In the genomic region with DNA sequence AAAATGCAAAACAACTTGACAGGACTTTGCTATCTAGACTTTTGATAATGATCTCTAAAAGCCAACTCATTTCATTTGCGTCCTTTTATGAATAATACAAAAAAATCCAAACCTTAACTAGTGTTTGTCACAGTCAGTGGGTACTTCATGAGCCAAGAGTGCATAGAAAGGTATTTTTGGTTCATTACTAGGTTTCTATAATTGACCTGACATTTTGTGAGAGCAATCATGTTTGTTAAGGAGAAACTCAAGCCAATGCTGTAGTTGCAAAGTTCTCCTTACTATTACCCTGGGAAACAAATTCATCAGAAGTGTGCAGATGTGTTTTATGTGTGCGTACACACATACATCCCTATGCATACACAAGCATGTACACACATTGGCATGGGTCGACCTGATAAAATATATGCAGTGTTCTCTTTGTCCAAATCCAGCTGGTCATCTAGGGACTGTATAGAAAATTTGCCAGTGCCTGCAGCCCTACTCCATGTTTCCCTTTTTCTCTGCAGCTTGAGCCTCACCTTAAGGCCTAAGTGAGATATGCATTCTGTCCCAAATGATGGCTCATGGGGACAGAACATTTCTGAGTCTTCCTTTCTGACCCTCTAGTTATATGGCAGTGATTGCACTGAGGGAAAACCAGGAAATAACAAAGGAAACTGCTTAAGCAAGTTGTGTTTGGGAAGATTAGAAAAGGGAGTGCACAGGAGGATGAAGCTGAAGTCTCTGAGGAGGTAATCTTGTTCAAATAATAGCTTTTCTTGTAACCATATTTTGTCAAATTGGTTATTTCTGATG, we compare ENCODE assay signal across 26 cellular contexts.
"Had no signal": no experiment of that assay in that cellular context is flagged by ENCODE, and none has a peak within 500 bp of the region (broad histone marks: within the 10 kb centered on the region; RNA-seq: fewer than 3 reads in every experiment).

No MANE protein-coding gene starts in this region.

- H3K4me1 ChIP-seq: breast epithelium, gastroesophageal sphincter, right lobe of liver, thyroid gland had no signal

- H3K27ac ChIP-seq: breast epithelium, gastroesophageal sphincter, thyroid gland, upper lobe of left lung, vagina, VCaP had no signal

- H3K27me3 ChIP-seq: breast epithelium, gastroesophageal sphincter, right lobe of liver, thyroid gland, upper lobe of left lung, vagina had no signal

- H3K9me3 Mint-ChIP-seq: central memory CD8-positive, alpha-beta T cell; dendritic cell treated with granulocyte-macrophage colony-stimulating factor and Interleukin-4, amounts not matched to agents 40 ng/mL and 50 ng/mL, for 4 days; nephron had no signal

- H3K4me1 Mint-ChIP-seq: central memory CD8-positive, alpha-beta T cell; stimulated activated naive CD8-positive, alpha-beta T cell treated with anti-CD3 and anti-CD28 coated beads, Interleukin-15, amount 100 ng/mL, for 72 hours had no signal

- H3K36me3 ChIP-seq: breast epithelium, gastroesophageal sphincter, right lobe of liver, thyroid gland, upper lobe of left lung, vagina had no signal

- H3K36me3 Mint-ChIP-seq: activated naive CD8-positive, alpha-beta T cell had no signal

- H3K4me3 ChIP-seq: breast epithelium, gastroesophageal sphincter, lung, right lobe of liver, thyroid gland, upper lobe of left lung, vagina had no signal

- ATAC-seq: activated CD4-positive, CD25-positive, alpha-beta regulatory T cell treated with anti-CD3 and anti-CD28 coated beads, Interleukin-2, amount 50 U/mL, for 24 hours; gastroesophageal sphincter; left lobe of liver; right lobe of liver; stimulated activated naive CD8-positive, alpha-beta T cell treated with anti-CD3 and anti-CD28 coated beads, Interleukin-15, amount 100 ng/mL, for 72 hours had no signal

- H3K4me3 Mint-ChIP-seq: activated naive CD8-positive, alpha-beta T cell; central memory CD8-positive, alpha-beta T cell; dendritic cell treated with granulocyte-macrophage colony-stimulating factor and Interleukin-4, amounts not matched to agents 40 ng/mL and 50 ng/mL, for 4 days; nephron; stimulated activated naive CD8-positive, alpha-beta T cell treated with anti-CD3 and anti-CD28 coated beads, Interleukin-15, amount 100 ng/mL, for 72 hours had no signal

- H3K9me3 ChIP-seq: breast epithelium, gastroesophageal sphincter, right lobe of liver, thyroid gland, upper lobe of left lung, vagina had no signal

- DNase-seq: activated CD4-positive, alpha-beta T cell treated with anti-CD3 and anti-CD28 coated beads for 48 hours; activated CD4-positive, alpha-beta T cell treated with anti-CD3 and anti-CD28 coated beads, Interleukin-2, amount 50 U/mL, for 48 hours; activated CD8-positive, alpha-beta memory T cell treated with anti-CD3 and anti-CD28 coated beads for 24 hours; activated effector memory CD4-positive, alpha-beta T cell treated with Interleukin-2 at 50 U/mL for 16 hours; activated naive CD4-positive, alpha-beta T cell treated with Interleukin-2 at 50 U/mL for 16 hours; effector CD4-positive, alpha-beta T cell; head of caudate nucleus; kidney glomerular epithelial cell; posterior cingulate gyrus; right lobe of liver; stimulated activated CD4-positive, alpha-beta T cell treated with anti-CD3 and anti-CD28 coated beads, Interleukin-4, amount 100 ng/mL, for 1 hour; stimulated activated naive CD8-positive, alpha-beta T cell treated with anti-CD3 and anti-CD28 coated beads, Interleukin-15, amount 100 ng/mL, for 72 hours; substantia nigra; thyroid gland; upper lobe of left lung had no signal

- H3K27ac Mint-ChIP-seq: activated naive CD8-positive, alpha-beta T cell; dendritic cell treated with granulocyte-macrophage colony-stimulating factor and Interleukin-4, amounts not matched to agents 40 ng/mL and 50 ng/mL, for 4 days; nephron; stimulated activated naive CD8-positive, alpha-beta T cell treated with anti-CD3 and anti-CD28 coated beads, Interleukin-15, amount 100 ng/mL, for 72 hours had no signal
